Comparison of ENCODE assay signal across 15 cellular contexts in the genomic region with DNA sequence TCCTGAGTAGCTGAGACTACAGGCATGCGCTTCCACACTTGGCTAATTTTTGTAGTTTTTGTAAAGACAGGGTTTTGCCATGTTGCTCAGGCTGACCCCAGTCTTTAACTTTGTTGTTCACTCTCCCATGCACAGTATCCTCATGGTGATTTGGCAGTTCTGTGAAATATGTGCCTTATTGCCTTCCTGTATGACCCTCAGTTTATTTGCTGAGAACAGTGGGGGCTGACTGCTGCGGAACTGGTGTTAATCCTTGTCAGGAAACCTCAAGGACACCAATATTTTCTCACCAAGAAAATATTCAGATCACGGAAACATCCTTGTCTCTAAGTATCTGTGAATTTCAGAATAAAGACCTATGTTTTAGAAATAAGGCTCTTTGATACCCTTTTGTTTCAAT.
DNase-seq lines count a peak whose midpoint lies in the region; ATAC-seq and TF ChIP-seq lines count a peak whose summit lies in the region.
"Had no signal": no experiment of that assay in that cellular context is flagged by ENCODE, and none has a peak within 500 bp of the region (broad histone marks: within the 10 kb centered on the region; RNA-seq: fewer than 3 reads in every experiment).

No MANE protein-coding gene starts in this region.

- peak overlapping the region; percentile 76 for H3K27ac Mint-ChIP-seq in endodermal cell
- H3K27ac Mint-ChIP-seq in nephron progenitor cell = peak overlapping the region; percentile 65
- H3K27ac Mint-ChIP-seq in Caco-2 (ENCODE audit: unreplicated experiment) = no peak overlapping the region
- H3K27ac Mint-ChIP-seq: CD8-positive, alpha-beta memory T cell had no signal

- H4K8ac ChIP-seq in IMR-90 (ENCODE audit: low read depth in 2 of 2, low read length in 2 of 2) = peak overlapping the region in 1 of 2 experiments; percentile 47; a peak in 1 of 4 replicates

- peaks cover 22% of the 10 kb centered on the region for H3K4me1 Mint-ChIP-seq in endodermal cell
- H3K4me1 Mint-ChIP-seq in nephron progenitor cell = peaks cover 53% of the 10 kb centered on the region
- peaks cover 25% of the 10 kb centered on the region for H3K4me1 Mint-ChIP-seq in Caco-2 (ENCODE audit: low read depth, unreplicated experiment)
- H3K4me1 Mint-ChIP-seq: CD8-positive, alpha-beta memory T cell had no signal

- TF ChIP-seq RAD21 in IMR-90 (IDR thresholded peaks at IDR 0.05; ENCODE audit: low read length) = no peak

- dilution Hi-C loops in IMR-90 (cut with HindIII; ENCODE audit: low sequenced_read_pairs, unreplicated experiment) = no loop called here

- no peak overlapping the region for H3K4me2 ChIP-seq in IMR-90 (ENCODE audit: low read depth, low read length)
- H3K4me2 ChIP-seq: BLaER1 had no signal

- intact Hi-C loops in IMR-90 (cut with micrococcal nuclease) = no loop called here
- intact Hi-C loops in Caco-2 (cut with micrococcal nuclease; ENCODE audit: unreplicated experiment) = no loop called here

- H3K79me1 ChIP-seq in IMR-90 (ENCODE audit: low read depth in 1 of 2, low read length in 2 of 2) = no peaks in the 10 kb centered on the region

- in situ Hi-C loops in IMR-90 (cut with MboI; ENCODE audit: low sequenced_read_pairs) = loop anchor here (5.0 kb wide), 2 partner anchors 228 to 292 kb away; no protein-coding TSS in a partner anchor

- TF ChIP-seq CTCF in cardiac muscle cell (IDR thresholded peaks at IDR 0.05; ENCODE audit: low read depth, low read length) (no peak), right atrium auricular region (IDR thresholded peaks at IDR 0.05) (no peak), IMR-90 (conservative IDR thresholded peaks at IDR 0.05; ENCODE audit: low read depth, low read length) (no peak), endodermal cell (conservative IDR thresholded peaks at IDR 0.05) (no peak), nephron progenitor cell (IDR thresholded peaks at IDR 0.05) (no peak), Caco-2 (IDR thresholded peaks at IDR 0.05; ENCODE audit: insufficient read depth in 1 of 2, low read depth in 1 of 2, low read length in 1 of 2, severe bottlenecking in 1 of 2, unreplicated experiment in 1 of 2) (no peak)

- H3K9ac ChIP-seq in IMR-90 (ENCODE audit: low read depth, low read length) = no peak overlapping the region
- no peak overlapping the region for H3K9ac ChIP-seq in endodermal cell (ENCODE audit: extremely low read depth, low read length, poor library complexity, severe bottlenecking)
- H3K9ac ChIP-seq: BLaER1 had no signal

- H4K20me1 ChIP-seq in IMR-90 (ENCODE audit: insufficient read depth, low read length) = no peaks in the 10 kb centered on the region
- H4K20me1 ChIP-seq: BLaER1 had no signal

- H3K9me3 ChIP-seq in cardiac muscle cell (ENCODE audit: low read depth) (no peaks in the 10 kb centered on the region), right atrium auricular region (no peaks in the 10 kb centered on the region), IMR-90 (ENCODE audit: control insufficient read depth, insufficient read depth, low read length) (no peaks in the 10 kb centered on the region), endodermal cell (ENCODE audit: control insufficient read depth, low read length) (no peaks in the 10 kb centered on the region), Caco-2 (no peaks in the 10 kb centered on the region)
- H3K9me3 ChIP-seq: BLaER1 had no signal

- H2BK15ac ChIP-seq in IMR-90 (ENCODE audit: low read depth, low read length) = no peak overlapping the region

- POLR2A ChIA-PET in IMR-90 (lab: Charles Lee; ENCODE audit: unreplicated experiment) (no interaction called here), Caco-2 (lab: Charles Lee) (no interaction called here)

- no peaks in the 10 kb centered on the region; the same call in 1 of the 2 replicates for H3K9me1 ChIP-seq in IMR-90 (ENCODE audit: insufficient read depth, low read length)

- H2BK120ac ChIP-seq in IMR-90 (ENCODE audit: low read depth, low read length) = peak overlapping the region; percentile 10; the same call in 1 of the 2 replicates

- peak overlapping the region; percentile 22; the same call in 1 of the 2 replicates for H3K4ac ChIP-seq in IMR-90 (ENCODE audit: low read depth, low read length)

- H3K27me3 Mint-ChIP-seq in endodermal cell (ENCODE audit: insufficient read depth) = no peaks in the 10 kb centered on the region
- H3K27me3 Mint-ChIP-seq in nephron progenitor cell (ENCODE audit: low read depth, poor library complexity) = peaks cover 6% of the 10 kb centered on the region
- H3K27me3 Mint-ChIP-seq in Caco-2 (ENCODE audit: insufficient read depth, unreplicated experiment) = no peaks in the 10 kb centered on the region

- no peak overlapping the region for H3K4me3 ChIP-seq in cardiac muscle cell
- H3K4me3 ChIP-seq in right atrium auricular region = no peak overlapping the region
- H3K4me3 ChIP-seq in IMR-90 (ENCODE audit: insufficient read depth, low read depth, low read length) = no peak overlapping the region
- no peak overlapping the region for H3K4me3 ChIP-seq in endodermal cell (ENCODE audit: low read length)
- H3K4me3 ChIP-seq in Caco-2 (ENCODE audit: low read depth, low read length) = no peak overlapping the region
- H3K4me3 ChIP-seq: BLaER1 had no signal

- peaks cover 6% of the 10 kb centered on the region for H3K36me3 Mint-ChIP-seq in endodermal cell (ENCODE audit: low read depth)
- peaks cover 11% of the 10 kb centered on the region for H3K36me3 Mint-ChIP-seq in nephron progenitor cell (ENCODE audit: low read depth)
- peaks cover 5% of the 10 kb centered on the region for H3K36me3 Mint-ChIP-seq in Caco-2 (ENCODE audit: insufficient read depth, unreplicated experiment)
- H3K36me3 Mint-ChIP-seq: CD8-positive, alpha-beta memory T cell had no signal

- no peak for ATAC-seq in IMR-90 (ENCODE audit: low read depth)

- peaks cover 34% of the 10 kb centered on the region for H3K4me1 ChIP-seq in cardiac muscle cell (ENCODE audit: low read depth)
- peaks cover 0 to 5% of the 10 kb centered on the region in 2 donors for H3K4me1 ChIP-seq in right atrium auricular region
- no peaks in the 10 kb centered on the region; the same call in 1 of the 2 replicates for H3K4me1 ChIP-seq in IMR-90 (ENCODE audit: control insufficient read depth, insufficient read depth, low read length)
- peaks cover 4% of the 10 kb centered on the region for H3K4me1 ChIP-seq in endodermal cell (ENCODE audit: control insufficient read depth, insufficient read depth, low read length)
- peaks cover 14% of the 10 kb centered on the region; the same call in 1 of the 2 replicates for H3K4me1 ChIP-seq in Caco-2
- H3K4me1 ChIP-seq: BLaER1 had no signal

- 0 out of 2 replicates have a peak overlapping the region, but pooled peaks have one; percentile 6 for H2BK20ac ChIP-seq in IMR-90 (ENCODE audit: low read depth, low read length)

- H2BK5ac ChIP-seq in IMR-90 (ENCODE audit: low read depth, low read length, poor library complexity, severe bottlenecking) = no peak overlapping the region

- no peak overlapping the region for H2AFZ ChIP-seq in IMR-90 (replicated peaks; ENCODE audit: low read length, poor library complexity)

- 0 out of 2 replicates have a peak overlapping the region, but pooled peaks have one; percentile 13 for H2AK5ac ChIP-seq in IMR-90 (ENCODE audit: low read depth, low read length)

- DNase-seq in cardiac muscle cell (ENCODE audit: low read depth in 1 of 2, low spot score in 1 of 2) = no peak
- no peak for DNase-seq in right atrium auricular region (ENCODE audit: low spot score)
- no peak for DNase-seq in IMR-90
- DNase-seq in endodermal cell = no peak
- DNase-seq in nephron progenitor cell = no peak
- DNase-seq in Caco-2 = no peak
- no peak for DNase-seq in 8988T
- DNase-seq in activated gamma-delta T cell treated with Interleukin-2 at 50 U/mL for 16 hours = no peak
- DNase-seq: AML-193; CD8-positive, alpha-beta memory T cell; DMS53; GF-D8; H7 had no signal

- no CpG with 5 or more reads among the region's 3 CpGs for WGBS in IMR-90 (ENCODE audit: extremely low coverage in 2 of 2, insufficient read length in 1 of 2), 2 experiments
- 86 to 90% methylated on average over 1 to 3 of the region's 3 CpGs for WGBS in endodermal cell (ENCODE audit: insufficient coverage in 1 of 2, insufficient read length in 1 of 2), 2 experiments

- peak overlapping the region; percentile 29; the same call in 1 of the 2 replicates for H3K14ac ChIP-seq in IMR-90 (replicated peaks; ENCODE audit: low read depth, low read length)

- H3K18ac ChIP-seq in IMR-90 (ENCODE audit: low read depth, low read length) = peak overlapping the region; percentile 17; the same call in 1 of the 2 replicates

- no peak overlapping the region for H4K91ac ChIP-seq in IMR-90 (ENCODE audit: insufficient read depth, low read depth, low read length)

- H2AK9ac ChIP-seq in IMR-90 (replicated peaks; ENCODE audit: low read depth, low read length, poor library complexity) = no peak overlapping the region

- no TSS peak for BruUV-seq in IMR-90 (replicated peaks; lab: Mats Ljungman, UMichigan)
- BruUV-seq in Caco-2 (replicated peaks; lab: Mats Ljungman, UMichigan) = no TSS peak

- H3K27me3 ChIP-seq in cardiac muscle cell (no peaks in the 10 kb centered on the region), right atrium auricular region (no peaks in the 10 kb centered on the region), IMR-90 (ENCODE audit: control insufficient read depth, insufficient read depth, low read length) (no peaks in the 10 kb centered on the region), endodermal cell (ENCODE audit: control insufficient read depth, insufficient read depth, low read length, poor library complexity, severe bottlenecking) (no peaks in the 10 kb centered on the region), Caco-2 (replicated peaks; ENCODE audit: control insufficient read depth, insufficient read depth, low read length) (no peaks in the 10 kb centered on the region)
- H3K27me3 ChIP-seq: BLaER1 had no signal

- H3K36me3 ChIP-seq in cardiac muscle cell (no peaks in the 10 kb centered on the region), right atrium auricular region (no peaks in the 10 kb centered on the region), IMR-90 (ENCODE audit: control insufficient read depth, insufficient read depth, low read length) (no peaks in the 10 kb centered on the region), endodermal cell (ENCODE audit: control insufficient read depth, insufficient read depth, low read length) (no peaks in the 10 kb centered on the region), Caco-2 (ENCODE audit: control insufficient read depth, insufficient read depth, low read length) (no peaks in the 10 kb centered on the region)
- H3K36me3 ChIP-seq: BLaER1 had no signal

- H3K23ac ChIP-seq in IMR-90 (ENCODE audit: low read depth, low read length) = no peak overlapping the region

- H3K4me3 Mint-ChIP-seq in endodermal cell (no peak overlapping the region), nephron progenitor cell (no peak overlapping the region), Caco-2 (ENCODE audit: unreplicated experiment) (no peak overlapping the region)
- H3K4me3 Mint-ChIP-seq: CD8-positive, alpha-beta memory T cell had no signal

- no peaks in the 10 kb centered on the region for H3K9me3 Mint-ChIP-seq in endodermal cell
- H3K9me3 Mint-ChIP-seq in nephron progenitor cell = no peaks in the 10 kb centered on the region
- no peaks in the 10 kb centered on the region for H3K9me3 Mint-ChIP-seq in Caco-2 (ENCODE audit: unreplicated experiment)
- H3K9me3 Mint-ChIP-seq: CD8-positive, alpha-beta memory T cell had no signal

- CTCF ChIA-PET in IMR-90 (lab: Yijun Ruan, JAX) = interaction anchor here (0.6 kb wide), 2 partner anchors 229 to 292 kb away, joined by 3 read pairs; no protein-coding TSS in a partner anchor
- CTCF ChIA-PET in Caco-2 (lab: Charles Lee) = no interaction called here

- no peak for TF ChIP-seq POLR2A in IMR-90 (IDR thresholded peaks at IDR 0.05; ENCODE audit: low read depth, low read length)

- H4K5ac ChIP-seq in IMR-90 (ENCODE audit: low read depth, low read length) = no peak overlapping the region

- H3K27ac ChIP-seq in cardiac muscle cell = peak overlapping the region; percentile 4
- H3K27ac ChIP-seq in right atrium auricular region = no peak overlapping the region
- no peak overlapping the region for H3K27ac ChIP-seq in IMR-90 (ENCODE audit: insufficient read depth, low read length)
- H3K27ac ChIP-seq in endodermal cell (ENCODE audit: low read depth, low read length) = no peak overlapping the region
- H3K27ac ChIP-seq: 22Rv1, BLaER1 had no signal

- H3K56ac ChIP-seq in IMR-90 (ENCODE audit: extremely low read depth, insufficient read depth, low read length) = no peak overlapping the region
